Comparison of ENCODE assay signal across 1 cellular context in genomic region chr12:57743769-57744168, GRCh38.
TF ChIP-seq lines count a peak whose summit lies in the region.

No MANE protein-coding gene starts in this region.

TF ChIP-seq in GM12878, 131 proteins besides CTCF, POLR2A, EP300 and RAD21:
- TF ChIP-seq IKZF2 (IDR thresholded peaks at IDR 0.05) (no peak), FOXM1 (IDR thresholded peaks at IDR 0.05; ENCODE audit: low read depth, low read length) (no peak), E2F4 (IDR thresholded peaks at IDR 0.05; ENCODE audit: low read depth, low read length) (no peak)
TF ChIP-seq in GM12878: peak in this region for 0.
